ENCODE assay signal across 21 cellular contexts in the genomic region with DNA sequence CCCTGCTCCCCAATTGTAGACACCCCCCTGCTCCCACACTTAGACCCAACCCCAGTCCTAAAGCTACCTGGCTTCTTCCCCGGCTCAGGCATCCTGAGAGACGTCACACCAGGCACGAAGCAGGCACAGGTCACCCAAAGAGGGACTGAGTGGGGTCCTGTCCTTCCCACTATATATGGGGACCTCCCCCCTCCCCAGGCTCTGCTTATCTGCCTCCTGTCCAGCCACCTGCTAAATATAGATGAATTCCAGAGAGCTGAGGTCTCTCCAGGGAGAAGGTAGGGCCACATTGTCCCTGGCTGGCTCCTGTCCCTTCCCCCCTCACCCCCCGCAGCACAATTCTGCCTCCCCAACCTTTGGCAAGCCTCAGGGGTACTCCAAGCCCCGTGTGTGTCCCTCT. TPM values are rescaled to one million over a fixed set of nuclear protein-coding genes. Genes with fewer than 3 reads are reported as not detected.
"Had no signal": no experiment of that assay in that cellular context is flagged by ENCODE, and none has a peak within 500 bp of the region (broad histone marks: within the 10 kb centered on the region; RNA-seq: fewer than 3 reads in every experiment).

A gene (minus strand): TSS at position 147 of the 400 bp plus-strand sequence. CDS start 55 bp downstream, at position 92.

- H3K36me3 Mint-ChIP-seq: activated naive CD4-positive, alpha-beta T cell treated with anti-CD3 and anti-CD28 coated beads, Interleukin-2, amount 50 U/mL, for 24 hours had no signal

- H3K27ac Mint-ChIP-seq: activated naive CD4-positive, alpha-beta T cell treated with anti-CD3 and anti-CD28 coated beads, Interleukin-2, amount 50 U/mL, for 24 hours; endodermal cell had no signal

- ATAC-seq: stimulated activated memory B cell treated with anti-CD40 and anti-IgM and Interleukin-4, amounts not matched to agents 10 μg/mL and 1 μg/mL and 100 μg/mL, for 72 hours had no signal

- H3K4me1 Mint-ChIP-seq: activated naive CD4-positive, alpha-beta T cell treated with anti-CD3 and anti-CD28 coated beads, Interleukin-2, amount 50 U/mL, for 24 hours; stimulated activated memory B cell treated with anti-CD40 and anti-IgM and Interleukin-4, amounts not matched to agents 10 μg/mL and 1 μg/mL and 100 μg/mL, for 72 hours had no signal

- H3K9ac ChIP-seq: parathyroid adenoma had no signal

- H3K27me3 ChIP-seq: dorsolateral prefrontal cortex, sigmoid colon, tibial artery, uterus had no signal

- H3K4me3 Mint-ChIP-seq: activated naive CD4-positive, alpha-beta T cell treated with anti-CD3 and anti-CD28 coated beads, Interleukin-2, amount 50 U/mL, for 24 hours; endodermal cell; stimulated activated memory B cell treated with anti-CD40 and anti-IgM and Interleukin-4, amounts not matched to agents 10 μg/mL and 1 μg/mL and 100 μg/mL, for 72 hours had no signal

- H3K4me1 ChIP-seq: uterus had no signal

- H3K9me3 Mint-ChIP-seq: activated naive CD4-positive, alpha-beta T cell treated with anti-CD3 and anti-CD28 coated beads, Interleukin-2, amount 50 U/mL, for 24 hours; endodermal cell; stimulated activated memory B cell treated with anti-CD40 and anti-IgM and Interleukin-4, amounts not matched to agents 10 μg/mL and 1 μg/mL and 100 μg/mL, for 72 hours had no signal

- H3K27me3 Mint-ChIP-seq: activated naive CD4-positive, alpha-beta T cell treated with anti-CD3 and anti-CD28 coated beads, Interleukin-2, amount 50 U/mL, for 24 hours; stimulated activated memory B cell treated with anti-CD40 and anti-IgM and Interleukin-4, amounts not matched to agents 10 μg/mL and 1 μg/mL and 100 μg/mL, for 72 hours had no signal

- H3K36me3 ChIP-seq: sigmoid colon, tibial artery, uterus had no signal

- H3K9me3 ChIP-seq: sigmoid colon, tibial artery, uterus had no signal

- H3K79me2 ChIP-seq: parathyroid adenoma had no signal

- DNase-seq: activated CD8-positive, alpha-beta memory T cell treated with anti-CD3 and anti-CD28 coated beads for 24 hours; activated CD8-positive, alpha-beta memory T cell treated with anti-CD3 and anti-CD28 coated beads, Interleukin-2, amount 50 U/mL, for 48 hours; activated effector memory CD4-positive, alpha-beta T cell treated with Interleukin-2 at 50 U/mL for 16 hours; activated T-cell treated with anti-CD3 and anti-CD28 coated beads, Interleukin-2, amount 50 U/mL, for 48 hours; caudate nucleus; dorsolateral prefrontal cortex; endodermal cell; foreskin fibroblast; hypothalamus; islet precursor cell; sigmoid colon; stimulated activated CD4-positive, alpha-beta T cell treated with anti-CD3 and anti-CD28 coated beads, Interleukin-4, amount 100 ng/mL, for 4 hours; tibial artery; uterus had no signal

- H3K27ac ChIP-seq: dorsolateral prefrontal cortex, epithelial cell of prostate, parathyroid adenoma, sigmoid colon, tibial artery, uterus had no signal

- H3K4me3 ChIP-seq: sigmoid colon, tibial artery, uterus had no signal

RNA-seq across cellular contexts. Expression of the gene that starts here (rescaled TPM):
- total RNA-seq: glomerular endothelial cell; lung microvascular endothelial cell; sigmoid colon; T-helper 1 cell treated with Interleukin-12 subunit alpha and Interleukin-12 subunit beta and Interleukin-4 antibody, amounts not matched to agents 30 ng/mL and 1 ng/mL, for 36 hours had no signal
